ENCODE assay signal across 18 cellular contexts in the genomic region with DNA sequence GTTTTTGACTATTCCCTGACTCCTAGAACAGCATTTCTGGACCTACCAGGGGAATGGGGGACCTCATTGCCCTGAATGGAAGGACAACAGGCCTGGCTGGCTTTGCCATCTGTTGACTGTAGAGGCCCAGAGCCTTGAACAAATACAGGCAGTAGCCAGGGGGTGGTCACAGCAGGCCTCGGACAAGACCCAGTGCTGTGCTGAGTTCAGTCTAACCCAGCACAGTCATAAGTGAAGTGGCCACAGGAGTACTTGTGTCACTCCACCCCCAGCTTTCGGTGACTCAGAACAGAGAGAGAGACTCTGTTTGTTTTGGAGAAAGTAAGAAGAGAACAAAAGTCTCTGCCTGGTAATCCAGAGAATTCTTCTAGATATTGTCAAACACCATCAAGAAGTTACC.
A peak's percentile ranks its signal among the peaks of the same experiment; 100 is the strongest.
DNase-seq lines count a peak whose midpoint lies in the region; ATAC-seq and TF ChIP-seq lines count a peak whose summit lies in the region.
"Had no signal": no experiment of that assay in that cellular context is flagged by ENCODE, and none has a peak within 500 bp of the region (broad histone marks: within the 10 kb centered on the region; RNA-seq: fewer than 3 reads in every experiment).

No MANE protein-coding gene starts in this region.

- CTCF ChIA-PET in MCF 10A (lab: Yijun Ruan, JAX) = no interaction called here
- CTCF ChIA-PET in PC-3 (lab: Charles Lee) = no interaction called here

- H2AFZ ChIP-seq in PC-3 (ENCODE audit: low read length) = no peak overlapping the region
- H2AFZ ChIP-seq: GM23338 had no signal

- H3K9me3 Mint-ChIP-seq in MCF 10A (ENCODE audit: unreplicated experiment) (peaks cover 4% of the 10 kb centered on the region), endodermal cell (peaks cover 14% of the 10 kb centered on the region)

- H3K4me1 Mint-ChIP-seq in MCF 10A (ENCODE audit: insufficient read depth, unreplicated experiment) = no peaks in the 10 kb centered on the region
- H3K4me1 Mint-ChIP-seq in T-helper 17 cell = no peaks in the 10 kb centered on the region
- peaks cover 3% of the 10 kb centered on the region for H3K4me1 Mint-ChIP-seq in endodermal cell
- H3K4me1 Mint-ChIP-seq: GM23338 had no signal

- H3K27me3 ChIP-seq in breast epithelium (no peaks in the 10 kb centered on the region), PC-3 (ENCODE audit: low read length) (no peaks in the 10 kb centered on the region), left lung (no peaks in the 10 kb centered on the region), endodermal cell (ENCODE audit: control insufficient read depth, insufficient read depth, low read length, poor library complexity, severe bottlenecking) (no peaks in the 10 kb centered on the region)

- no peaks in the 10 kb centered on the region for H3F3A ChIP-seq in PC-3 (ENCODE audit: low read length, unreplicated experiment)

- H3K9me3 ChIP-seq in breast epithelium (no peaks in the 10 kb centered on the region), PC-3 (ENCODE audit: low read length) (no peaks in the 10 kb centered on the region), left lung (no peaks in the 10 kb centered on the region), T-helper 17 cell (ENCODE audit: control insufficient read depth, low read length, poor library complexity, severe bottlenecking) (no peaks in the 10 kb centered on the region), endodermal cell (ENCODE audit: control insufficient read depth, low read length) (no peaks in the 10 kb centered on the region)
- H3K9me3 ChIP-seq: A549, Caco-2 had no signal

- H3K4me1 ChIP-seq in breast epithelium = no peaks in the 10 kb centered on the region
- no peaks in the 10 kb centered on the region for H3K4me1 ChIP-seq in PC-3 (ENCODE audit: insufficient read depth, low read length)
- H3K4me1 ChIP-seq in left lung = no peaks in the 10 kb centered on the region
- no peaks in the 10 kb centered on the region for H3K4me1 ChIP-seq in endodermal cell (ENCODE audit: control insufficient read depth, insufficient read depth, low read length)
- H3K4me1 ChIP-seq: A549, Caco-2 had no signal

- no peaks in the 10 kb centered on the region for H3K79me2 ChIP-seq in PC-3 (ENCODE audit: low read length)

- BruUV-seq in MCF 10A (replicated peaks; lab: Mats Ljungman, UMichigan) = no TSS peak
- no TSS peak for BruUV-seq in PC-3 (replicated peaks; lab: Mats Ljungman, UMichigan)

- POLR2A ChIA-PET in MCF 10A (lab: Yijun Ruan, JAX) = no interaction called here
- POLR2A ChIA-PET in PC-3 (lab: Charles Lee; ENCODE audit: unreplicated experiment) = no interaction called here

- H3K36me3 ChIP-seq in breast epithelium (no peaks in the 10 kb centered on the region), PC-3 (ENCODE audit: low read depth, low read length) (no peaks in the 10 kb centered on the region), left lung (no peaks in the 10 kb centered on the region), endodermal cell (ENCODE audit: control insufficient read depth, insufficient read depth, low read length) (no peaks in the 10 kb centered on the region)

- H3K36me3 Mint-ChIP-seq in MCF 10A (ENCODE audit: insufficient read depth, unreplicated experiment) (no peaks in the 10 kb centered on the region), T-helper 17 cell (ENCODE audit: low read depth) (no peaks in the 10 kb centered on the region), endodermal cell (ENCODE audit: low read depth) (no peaks in the 10 kb centered on the region)

- H3K4me2 ChIP-seq in PC-3 (ENCODE audit: low read length) = no peak overlapping the region
- H3K4me2 ChIP-seq: A549, GM23338 had no signal

- no peaks in the 10 kb centered on the region for H3K27me3 Mint-ChIP-seq in MCF 10A (ENCODE audit: insufficient read depth, unreplicated experiment)
- H3K27me3 Mint-ChIP-seq in T-helper 17 cell = no peaks in the 10 kb centered on the region
- no peaks in the 10 kb centered on the region for H3K27me3 Mint-ChIP-seq in endodermal cell (ENCODE audit: insufficient read depth)
- H3K27me3 Mint-ChIP-seq: CD4-positive, alpha-beta T cell had no signal

- H3K27ac ChIP-seq in breast epithelium = no peak overlapping the region
- H3K27ac ChIP-seq in PC-3 (ENCODE audit: low read length) = no peak overlapping the region
- H3K27ac ChIP-seq in left lung = no peak overlapping the region
- H3K27ac ChIP-seq in endodermal cell (ENCODE audit: low read depth, low read length) = no peak overlapping the region
- H3K27ac ChIP-seq: 22Rv1, A549, C4-2B had no signal

- no peak overlapping the region for H3K9ac ChIP-seq in PC-3 (ENCODE audit: low read length)
- H3K9ac ChIP-seq in endodermal cell (ENCODE audit: extremely low read depth, low read length, poor library complexity, severe bottlenecking) = no peak overlapping the region

- no peaks in the 10 kb centered on the region for H4K20me1 ChIP-seq in PC-3 (ENCODE audit: low read length)

- no peak overlapping the region for H3K4me3 Mint-ChIP-seq in MCF 10A (ENCODE audit: unreplicated experiment)
- H3K4me3 Mint-ChIP-seq in T-helper 17 cell = no peak overlapping the region
- no peak overlapping the region for H3K4me3 Mint-ChIP-seq in endodermal cell
- H3K4me3 Mint-ChIP-seq: CD4-positive, alpha-beta T cell; GM23338 had no signal

- DNase-seq in MCF 10A (ENCODE audit: unreplicated experiment) (peak; percentile 43), breast epithelium (ENCODE audit: low spot score in 2 of 2) (no peak), PC-3 (peak; percentile 6), left lung (peak in 1 of 2 donors; percentile 6), T-helper 17 cell (no peak), endodermal cell (no peak)
- DNase-seq: AML-193; Caco-2; CD4-positive, alpha-beta T cell; DMS79 treated with DMSO at 0.1 percent for 48 hours; GF-D8; HCEC 1CT; KG1 had no signal

- H3K9me2 ChIP-seq in PC-3 (replicated peaks; ENCODE audit: low read length) = no peaks in the 10 kb centered on the region

- H3K27ac Mint-ChIP-seq in MCF 10A (ENCODE audit: low read depth, unreplicated experiment) = no peak overlapping the region
- no peak overlapping the region for H3K27ac Mint-ChIP-seq in T-helper 17 cell
- no peak overlapping the region for H3K27ac Mint-ChIP-seq in endodermal cell
- H3K27ac Mint-ChIP-seq: CD4-positive, alpha-beta T cell; GM23338 had no signal

- TF ChIP-seq CTCF in MCF 10A (IDR thresholded peaks at IDR 0.05; ENCODE audit: unreplicated experiment) = no peak
- no peak for TF ChIP-seq CTCF in breast epithelium (IDR thresholded peaks at IDR 0.05)
- no peak for TF ChIP-seq CTCF in PC-3 (conservative IDR thresholded peaks at IDR 0.05; ENCODE audit: low read depth, low read length)
- TF ChIP-seq CTCF in left lung (IDR thresholded peaks at IDR 0.05) = no peak
- no peak for TF ChIP-seq CTCF in endodermal cell (conservative IDR thresholded peaks at IDR 0.05)

- no peak for ATAC-seq in PC-3
- peak; percentile 87 for ATAC-seq in left lung
- no peak for ATAC-seq in GM19395 (IDR thresholded peaks at IDR 0.05; ENCODE audit: unreplicated experiment)
- no peak for ATAC-seq in T-helper 17 cell
- ATAC-seq: A549, GM23338 had no signal

- WGBS in endodermal cell (ENCODE audit: insufficient coverage in 1 of 2, insufficient read length in 1 of 2), 2 experiments = 96 to 100% methylated on average over 1 to 2 of the region's 2 CpGs

- TF ChIP-seq POLR2A in breast epithelium (IDR thresholded peaks at IDR 0.05) = no peak

- no peak overlapping the region for H3K4me3 ChIP-seq in breast epithelium
- H3K4me3 ChIP-seq in PC-3 (ENCODE audit: low read length) = no peak overlapping the region
- H3K4me3 ChIP-seq in left lung = no peak overlapping the region
- no peak overlapping the region for H3K4me3 ChIP-seq in endodermal cell (ENCODE audit: low read length)
- H3K4me3 ChIP-seq: A549, GM23338 had no signal

- intact Hi-C loops in MCF 10A (cut with micrococcal nuclease) (no loop called here), breast epithelium (cut with DNase I; ENCODE audit: low total_unique reads) (no loop called here), PC-3 (cut with micrococcal nuclease) (no loop called here), left lung (cut with DNase I) (no loop called here)

Comparison
In these comparisons a context has a peak if more than half of its experiments do, and no peak if none do; other contexts are left out.
1. DNase-seq: peak in MCF 10A (single experiment) and PC-3 (single experiment); none in breast epithelium (0 of 2), T-helper 17 cell (0 of 3) and endodermal cell (single experiment).